In genomic region chr5:67085616-67086015, GRCh38 we compare ENCODE assay signal across 19 cellular contexts.
A peak's percentile ranks its signal among the peaks of the same experiment; 100 is the strongest.
DNase-seq lines count a peak whose midpoint lies in the region; ATAC-seq and TF ChIP-seq lines count a peak whose summit lies in the region.
"Had no signal": no experiment of that assay in that cellular context is flagged by ENCODE, and none has a peak within 500 bp of the region (broad histone marks: within the 10 kb centered on the region; RNA-seq: fewer than 3 reads in every experiment).

No MANE protein-coding gene starts in this region.

- TF ChIP-seq POLR2A in body of pancreas (IDR thresholded peaks at IDR 0.05) (no peak), spleen (IDR thresholded peaks at IDR 0.05) (no peak)

- H3K27me3 ChIP-seq in body of pancreas (no peaks in the 10 kb centered on the region), spleen (replicated peaks in 1 of 7) (no peaks in the 10 kb centered on the region)
- H3K27me3 ChIP-seq: cardiac muscle cell, dorsolateral prefrontal cortex, esophagus squamous epithelium, suprapubic skin had no signal

- 37 to 41% methylated on average over 4 of the region's 4 CpGs for WGBS in body of pancreas, 2 donors
- WGBS in spleen, 5 donors: 77 to 88% (median 82%) methylated on average over 4 of the region's 4 CpGs

- TF ChIP-seq CTCF in body of pancreas (IDR thresholded peaks at IDR 0.05) (no peak), spleen (IDR thresholded peaks at IDR 0.05 in 8 of 11, conservative IDR thresholded peaks at IDR 0.05 in 3 of 11) (no peak)

- no peaks in the 10 kb centered on the region for H3K9me3 Mint-ChIP-seq in activated CD4-positive, alpha-beta memory T cell treated with anti-CD3 and anti-CD28 coated beads, Interleukin-2, amount 10 ng/mL, durations not matched to agents 7 days and 5 days
- H3K9me3 Mint-ChIP-seq: activated T-helper 2 cell treated with anti-CD3 and anti-CD28 coated beads, Interferon-gamma antibody, Interleukin-2, Interleukin-4, amounts not matched to agents 10 μg/mL and 5 μg/mL and 100 μg/mL, durations not matched to agents 14 hours and 24 hours and 36 hours; CD8-positive, alpha-beta T cell had no signal

- POLR2A ChIA-PET in activated CD4-positive, alpha-beta memory T cell treated with anti-CD3 and anti-CD28 coated beads, Interleukin-2, amount 10 ng/mL, durations not matched to agents 7 days and 5 days (lab: Charles Lee): no interaction called here

- peaks cover 2% of the 10 kb centered on the region for H3K36me3 Mint-ChIP-seq in activated CD4-positive, alpha-beta memory T cell treated with anti-CD3 and anti-CD28 coated beads, Interleukin-2, amount 10 ng/mL, durations not matched to agents 7 days and 5 days (ENCODE audit: low read depth)

- H3K9me3 ChIP-seq in body of pancreas (no peaks in the 10 kb centered on the region), spleen (no peaks in the 10 kb centered on the region)
- H3K9me3 ChIP-seq: esophagus squamous epithelium, suprapubic skin had no signal

- H3K27ac ChIP-seq in body of pancreas (peak overlapping the region in 2 of 4 donors; percentile 5 to 35), spleen (no peak overlapping the region)
- H3K27ac ChIP-seq: cardiac muscle cell, dorsolateral prefrontal cortex, esophagus squamous epithelium, skin epidermis, suprapubic skin had no signal

- H3K4me1 ChIP-seq in body of pancreas: peaks cover 22% of the 10 kb centered on the region
- no peaks in the 10 kb centered on the region for H3K4me1 ChIP-seq in spleen

- H3K36me3 ChIP-seq in body of pancreas (replicated peaks in 1 of 2; ENCODE audit: insufficient read depth in 1 of 2, low read depth in 2 of 2) (peaks cover 0 to 3% of the 10 kb centered on the region in 2 donors), spleen (peaks cover 0 to 3% (median 0%) of the 10 kb centered on the region in 6 donors)
- H3K36me3 ChIP-seq: cardiac muscle cell, suprapubic skin, WERI-Rb-1 had no signal

- H3K4me3 Mint-ChIP-seq in activated CD4-positive, alpha-beta memory T cell treated with anti-CD3 and anti-CD28 coated beads, Interleukin-2, amount 10 ng/mL, durations not matched to agents 7 days and 5 days: no peak overlapping the region
- H3K4me3 Mint-ChIP-seq: CD8-positive, alpha-beta T cell had no signal

- peaks cover 5% of the 10 kb centered on the region for H3K4me1 Mint-ChIP-seq in activated CD4-positive, alpha-beta memory T cell treated with anti-CD3 and anti-CD28 coated beads, Interleukin-2, amount 10 ng/mL, durations not matched to agents 7 days and 5 days

- DNase-seq in COLO668 (lab: John Stamatoyannopoulos, UW; ENCODE audit: unreplicated experiment) (peak; percentile 18), NCI-H128 (lab: John Stamatoyannopoulos, UW; ENCODE audit: unreplicated experiment) (peak; percentile 56), NCI-H2196 (lab: John Stamatoyannopoulos, UW; ENCODE audit: unreplicated experiment) (peak; percentile 33), body of pancreas (no peak), spleen (no peak), GM19240 (ENCODE audit: insufficient read length, low spot score) (no peak)
- no peak for DNase-seq in activated CD4-positive, alpha-beta memory T cell treated with anti-CD3 and anti-CD28 coated beads, Interleukin-2, amount 10 ng/mL, durations not matched to agents 7 days and 5 days
- DNase-seq: activated CD8-positive, alpha-beta memory T cell treated with anti-CD3 and anti-CD28 coated beads for 24 hours; CD8-positive, alpha-beta T cell; dorsolateral prefrontal cortex; esophagus squamous epithelium; stimulated activated CD4-positive, alpha-beta T cell treated with anti-CD3 and anti-CD28 coated beads, Interleukin-4, amount 100 ng/mL, for 4 hours; stimulated activated CD8-positive, alpha-beta memory T cell treated with anti-CD3 and anti-CD28 coated beads, Interleukin-4, amount 100 ng/mL, for 48 hours; WERI-Rb-1 had no signal

- CTCF ChIA-PET in activated CD4-positive, alpha-beta memory T cell treated with anti-CD3 and anti-CD28 coated beads, Interleukin-2, amount 10 ng/mL, durations not matched to agents 7 days and 5 days (lab: Charles Lee): no interaction called here

- H3K4me3 ChIP-seq in body of pancreas: no peak overlapping the region
- no peak overlapping the region for H3K4me3 ChIP-seq in spleen
- H3K4me3 ChIP-seq: cardiac muscle cell, dorsolateral prefrontal cortex, esophagus squamous epithelium, skin epidermis, suprapubic skin had no signal

- ATAC-seq in body of pancreas: peak; percentile 27
- no peak for ATAC-seq in HG03135 (IDR thresholded peaks at IDR 0.05; ENCODE audit: unreplicated experiment)
- ATAC-seq: CD8-positive, alpha-beta T cell had no signal

- no peaks in the 10 kb centered on the region for H3K27me3 Mint-ChIP-seq in activated CD4-positive, alpha-beta memory T cell treated with anti-CD3 and anti-CD28 coated beads, Interleukin-2, amount 10 ng/mL, durations not matched to agents 7 days and 5 days

- no peak overlapping the region for H3K27ac Mint-ChIP-seq in activated CD4-positive, alpha-beta memory T cell treated with anti-CD3 and anti-CD28 coated beads, Interleukin-2, amount 10 ng/mL, durations not matched to agents 7 days and 5 days
- H3K27ac Mint-ChIP-seq: activated T-helper 2 cell treated with anti-CD3 and anti-CD28 coated beads, Interferon-gamma antibody, Interleukin-2, Interleukin-4, amounts not matched to agents 10 μg/mL and 5 μg/mL and 100 μg/mL, durations not matched to agents 14 hours and 24 hours and 36 hours; CD8-positive, alpha-beta T cell had no signal

- intact Hi-C loops in body of pancreas (cut with DNase I) (no loop called here), spleen (cut with DNase I; ENCODE audit: low total_unique reads) (no loop called here)

Comparison
In these comparisons a context has a peak if more than half of its experiments do, and no peak if none do; other contexts are left out.
1. DNase-seq: peak in COLO668 (single experiment), NCI-H128 (single experiment) and NCI-H2196 (single experiment); none in body of pancreas (0 of 4), spleen (single experiment), GM19240 (single experiment) and activated CD4-positive, alpha-beta memory T cell treated with anti-CD3 and anti-CD28 coated beads, Interleukin-2, amount 10 ng/mL, durations not matched to agents 7 days and 5 days (single experiment).